Comparison of ENCODE assay signal across 13 cellular contexts in genomic region chr17:1360975-1361374, GRCh38. TPM values are rescaled to one million over a fixed set of nuclear protein-coding genes. Genes with fewer than 3 reads are reported as not detected.
A peak's percentile ranks its signal among the peaks of the same experiment; 100 is the strongest.
DNase-seq lines count a peak whose midpoint lies in the region; ATAC-seq and TF ChIP-seq lines count a peak whose summit lies in the region.
"Had no signal": no experiment of that assay in that cellular context is flagged by ENCODE, and none has a peak within 500 bp of the region (broad histone marks: within the 10 kb centered on the region; RNA-seq: fewer than 3 reads in every experiment).

No MANE protein-coding gene starts in this region.

- CTCF ChIA-PET in naive thymus-derived CD4-positive, alpha-beta T cell (lab: Charles Lee) = interaction anchor here (0.6 to 0.7 kb wide), 2 partner anchors 28 to 91 kb away, joined by 3 to 4 read pairs; no protein-coding TSS in a partner anchor

- TF ChIP-seq POLR2A in right lobe of liver (IDR thresholded peaks at IDR 0.05) = no peak

- peak; percentile 37 for ATAC-seq in activated T-helper 17 cell treated with anti-CD3 and anti-CD28 coated beads, Interleukin-2, amount 50 U/mL, for 72 hours (replicated peaks)
- ATAC-seq in naive thymus-derived CD4-positive, alpha-beta T cell = no peak
- no peak for ATAC-seq in right lobe of liver

- H3K9me3 ChIP-seq in naive thymus-derived CD4-positive, alpha-beta T cell (ENCODE audit: control insufficient read depth in 2 of 3, low read length in 3 of 3) = no peaks in the 10 kb centered on the region
- H3K9me3 ChIP-seq in right lobe of liver = no peaks in the 10 kb centered on the region
- H3K9me3 ChIP-seq: right atrium auricular region had no signal

- H3K27ac Mint-ChIP-seq in activated T-helper 17 cell treated with anti-CD3 and anti-CD28 coated beads, Interleukin-2, amount 50 U/mL, for 72 hours = peak overlapping the region; percentile 89
- H3K27ac Mint-ChIP-seq in naive thymus-derived CD4-positive, alpha-beta T cell = peak overlapping the region in 8 of 9 donors; percentile 43 to 93 (median 76)

- H3K9me3 Mint-ChIP-seq in activated T-helper 17 cell treated with anti-CD3 and anti-CD28 coated beads, Interleukin-2, amount 50 U/mL, for 72 hours = no peaks in the 10 kb centered on the region
- H3K9me3 Mint-ChIP-seq in naive thymus-derived CD4-positive, alpha-beta T cell = no peaks in the 10 kb centered on the region

- H3K27me3 Mint-ChIP-seq in activated T-helper 17 cell treated with anti-CD3 and anti-CD28 coated beads, Interleukin-2, amount 50 U/mL, for 72 hours = no peaks in the 10 kb centered on the region
- H3K27me3 Mint-ChIP-seq in naive thymus-derived CD4-positive, alpha-beta T cell = no peaks in the 10 kb centered on the region

- peak overlapping the region; percentile 74 for H3K4me3 Mint-ChIP-seq in activated T-helper 17 cell treated with anti-CD3 and anti-CD28 coated beads, Interleukin-2, amount 50 U/mL, for 72 hours
- peak overlapping the region in 8 of 10 donors; percentile 38 to 70 (median 61) for H3K4me3 Mint-ChIP-seq in naive thymus-derived CD4-positive, alpha-beta T cell

- TF ChIP-seq CTCF in right lobe of liver (IDR thresholded peaks at IDR 0.05) = no peak

- intact Hi-C loops in naive thymus-derived CD4-positive, alpha-beta T cell (cut with micrococcal nuclease) = no loop called here
- intact Hi-C loops in right lobe of liver (cut with DNase I) = loop anchor here (10.0 kb wide), 3 partner anchors 84 to 154 kb away; partner anchors contain the start of genes INPP5K (in 2 of the 2) and CRK (in 1 of the 2)

- peaks cover 27% of the 10 kb centered on the region in 2 donors for H3K4me1 ChIP-seq in naive thymus-derived CD4-positive, alpha-beta T cell (ENCODE audit: control insufficient read depth in 2 of 2, insufficient read depth in 2 of 2, low read length in 2 of 2)
- peaks cover 0 to 37% (median 4%) of the 10 kb centered on the region in 4 donors for H3K4me1 ChIP-seq in right lobe of liver

- no peaks in the 10 kb centered on the region for H3K27me3 ChIP-seq in naive thymus-derived CD4-positive, alpha-beta T cell (ENCODE audit: control insufficient read depth in 2 of 2, insufficient read depth in 2 of 2, low read length in 2 of 2)
- H3K27me3 ChIP-seq in right lobe of liver = no peaks in the 10 kb centered on the region
- H3K27me3 ChIP-seq: right atrium auricular region had no signal

- peak overlapping the region; percentile 59 for H3K27ac ChIP-seq in naive thymus-derived CD4-positive, alpha-beta T cell (ENCODE audit: low read depth, low read length)
- no peak overlapping the region for H3K27ac ChIP-seq in right lobe of liver
- H3K27ac ChIP-seq: HL-60 had no signal

- peaks cover 32% of the 10 kb centered on the region for H3K4me1 Mint-ChIP-seq in activated T-helper 17 cell treated with anti-CD3 and anti-CD28 coated beads, Interleukin-2, amount 50 U/mL, for 72 hours
- H3K4me1 Mint-ChIP-seq in naive thymus-derived CD4-positive, alpha-beta T cell = peaks cover 29 to 64% (median 48%) of the 10 kb centered on the region in 7 donors

- H3K36me3 ChIP-seq in naive thymus-derived CD4-positive, alpha-beta T cell (ENCODE audit: control insufficient read depth in 2 of 3, insufficient read depth in 3 of 3, low read length in 3 of 3) = peaks cover 0 to 57% (median 6%) of the 10 kb centered on the region in 3 experiments
- H3K36me3 ChIP-seq in right lobe of liver = peaks cover 0 to 42% (median 10%) of the 10 kb centered on the region in 4 donors

- peak; percentile 15 for DNase-seq in stimulated activated CD4-positive, alpha-beta T cell treated with anti-CD3 and anti-CD28 coated beads, Interleukin-4, amount 100 ng/mL, for 24 hours
- no peak for DNase-seq in stimulated activated CD4-positive, alpha-beta T cell treated with anti-CD3 and anti-CD28 coated beads, Interleukin-2, amount 100 ng/mL, for 48 hours
- DNase-seq in naive thymus-derived CD4-positive, alpha-beta T cell = peak in 1 of 9 donors; percentile 19
- no peak for DNase-seq in RPMI8226
- no peak for DNase-seq in right lobe of liver
- DNase-seq in SKM-1 (lab: John Stamatoyannopoulos, UW; ENCODE audit: unreplicated experiment) = no peak
- DNase-seq in COR-L47 (lab: John Stamatoyannopoulos, UW) = no peak
- DNase-seq: cerebellar nuclear complex, NCI-H446, T-helper 9 cell had no signal

- POLR2A ChIA-PET in naive thymus-derived CD4-positive, alpha-beta T cell (lab: Charles Lee) = interaction anchor here (1.2 to 1.6 kb wide), 2 partner anchors 11 to 155 kb away, joined by 3 to 12 read pairs; partner anchors contain the start of gene INPP5K

- peaks cover 93% of the 10 kb centered on the region for H3K36me3 Mint-ChIP-seq in activated T-helper 17 cell treated with anti-CD3 and anti-CD28 coated beads, Interleukin-2, amount 50 U/mL, for 72 hours (ENCODE audit: low read depth)
- peaks cover 5 to 26% (median 18%) of the 10 kb centered on the region in 5 donors for H3K36me3 Mint-ChIP-seq in naive thymus-derived CD4-positive, alpha-beta T cell

- 62% methylated on average over 12 of the region's 12 CpGs for WGBS in right lobe of liver (ENCODE audit: insufficient coverage, low coverage, low lambda C conversion rate, missing lambda C conversion rate)

- H3K4me3 ChIP-seq in naive thymus-derived CD4-positive, alpha-beta T cell (ENCODE audit: low read length) = no peak overlapping the region
- no peak overlapping the region for H3K4me3 ChIP-seq in right lobe of liver
- H3K4me3 ChIP-seq: right atrium auricular region had no signal

RNA-seq across cellular contexts. Expression of gene YWHAE, which starts 39.0 kb away (rescaled TPM):
- 100 to 1,000 TPM; 247 to 515 TPM for total RNA-seq in activated T-helper 17 cell treated with anti-CD3 and anti-CD28 coated beads, Interleukin-2, amount 50 U/mL, for 72 hours
- 100 to 1,000 TPM; 119 to 317 (median 127) TPM for total RNA-seq in naive thymus-derived CD4-positive, alpha-beta T cell
- polyA plus RNA-seq in naive thymus-derived CD4-positive, alpha-beta T cell = 10 to 100 TPM; 30.6 to 37.3 TPM
- total RNA-seq in right lobe of liver = 100 to 1,000 TPM; 167 to 446 (median 217) TPM

Comparison
In these comparisons a context has a peak if more than half of its experiments do, and no peak if none do; other contexts are left out.
1. intact Hi-C loops: an anchor here in right lobe of liver (10.0 kb wide); none called in naive thymus-derived CD4-positive, alpha-beta T cell.